Comparison of ENCODE assay signal across 19 cellular contexts in genomic region chr4:3405176-3405575, GRCh38. TPM values are rescaled to one million over a fixed set of nuclear protein-coding genes. Genes with fewer than 3 reads are reported as not detected.
DNase-seq lines count a peak whose midpoint lies in the region; ATAC-seq and TF ChIP-seq lines count a peak whose summit lies in the region.
"Had no signal": no experiment of that assay in that cellular context is flagged by ENCODE, and none has a peak within 500 bp of the region (broad histone marks: within the 10 kb centered on the region; RNA-seq: fewer than 3 reads in every experiment).

No MANE protein-coding gene starts in this region.

- H2AFZ ChIP-seq in PC-9, result no peak overlapping the region

- no peak overlapping the region for H3K27ac ChIP-seq in right atrium auricular region
- peak overlapping the region; percentile 55 for H3K27ac ChIP-seq in psoas muscle
- H3K27ac ChIP-seq in PC-9, result no peak overlapping the region
- H3K27ac ChIP-seq in transverse colon, result no peak overlapping the region
- H3K27ac ChIP-seq: C4-2B had no signal

- H3K36me3 ChIP-seq in right atrium auricular region (no peaks in the 10 kb centered on the region), psoas muscle (ENCODE audit: insufficient read depth in 1 of 2, low read depth in 1 of 2) (no peaks in the 10 kb centered on the region), PC-9 (ENCODE audit: low read depth) (no peaks in the 10 kb centered on the region), transverse colon (no peaks in the 10 kb centered on the region)
- H3K36me3 ChIP-seq: HAP-1 had no signal

- POLR2A ChIA-PET in PC-9 (lab: Charles Lee; ENCODE audit: unreplicated experiment), result no interaction called here

- H3K9me3 ChIP-seq in right atrium auricular region (no peaks in the 10 kb centered on the region), psoas muscle (no peaks in the 10 kb centered on the region), PC-9 (ENCODE audit: insufficient read depth, low read depth) (no peaks in the 10 kb centered on the region), transverse colon (no peaks in the 10 kb centered on the region)
- H3K9me3 ChIP-seq: HAP-1 had no signal

- BruUV-seq in PC-9 (replicated peaks; lab: Mats Ljungman, UMichigan), result no TSS peak

- CTCF ChIA-PET in PC-9 (lab: Charles Lee), result no interaction called here

- intact Hi-C loops in cardiac septum (cut with DNase I), result no loop called here
- intact Hi-C loops in psoas muscle (cut with DNase I), result no loop called here
- intact Hi-C loops in PC-9 (cut with micrococcal nuclease; ENCODE audit: unreplicated experiment), result no loop called here
- intact Hi-C loops in transverse colon (cut with DNase I; ENCODE audit: low total_unique reads), result no loop called here

- no peaks in the 10 kb centered on the region for H4K20me1 ChIP-seq in PC-9 (ENCODE audit: insufficient read depth)

- no peak overlapping the region for H3K4me2 ChIP-seq in PC-9

- H3K9me2 ChIP-seq in PC-9 (ENCODE audit: insufficient read depth), result no peaks in the 10 kb centered on the region

- in situ Hi-C loops in transverse colon (cut with MboI; ENCODE audit: low pct_ligation_motif_present in 1 of 4, low pct_unique_long_range_greater_than_20kb in 1 of 4, low sequenced_read_pairs in 3 of 4), result no loop called here

- no peak for ATAC-seq in left lobe of liver
- peak; percentile 52 to 68 (median 60) for ATAC-seq in psoas muscle
- no peak for ATAC-seq in HG03520 (IDR thresholded peaks at IDR 0.05; ENCODE audit: unreplicated experiment)
- ATAC-seq: Panc1 had no signal

- H3K27me3 ChIP-seq in right atrium auricular region (no peaks in the 10 kb centered on the region), psoas muscle (ENCODE audit: insufficient read depth in 3 of 3, low read length in 2 of 3) (no peaks in the 10 kb centered on the region), PC-9 (ENCODE audit: insufficient read depth, low read depth) (no peaks in the 10 kb centered on the region), transverse colon (no peaks in the 10 kb centered on the region)

- H3K4me3 ChIP-seq in right atrium auricular region, result no peak overlapping the region
- no peak overlapping the region for H3K4me3 ChIP-seq in psoas muscle
- no peak overlapping the region for H3K4me3 ChIP-seq in PC-9
- no peak overlapping the region for H3K4me3 ChIP-seq in transverse colon
- H3K4me3 ChIP-seq: HAP-1 had no signal

- no peaks in the 10 kb centered on the region for H3F3A ChIP-seq in PC-9 (ENCODE audit: insufficient read depth, low read depth)

- H3K4me1 ChIP-seq in right atrium auricular region (peaks cover 0 to 15% of the 10 kb centered on the region in 2 donors), psoas muscle (peaks cover 6% of the 10 kb centered on the region), PC-9 (replicated peaks; ENCODE audit: insufficient read depth) (no peaks in the 10 kb centered on the region), transverse colon (no peaks in the 10 kb centered on the region)
- H3K4me1 ChIP-seq: HAP-1 had no signal

- DNase-seq in cardiac septum (ENCODE audit: low spot score) (peak; percentile 71), right atrium auricular region (ENCODE audit: low spot score) (no peak), left lobe of liver (ENCODE audit: low spot score) (peak; percentile 16), psoas muscle (peak in 1 of 2 donors; percentile 39), PC-9 (no peak), NCI-H69 (lab: John Stamatoyannopoulos, UW) (no peak), transverse colon (no peak)
- DNase-seq: COR-L47, DMS53, NCI-H187 treated with DMSO at 0.1 percent for 48 hours, NCI-H2171, NCI-H446 treated with DMSO at 0.1 percent for 48 hours, NCI-H82, SHP77 had no signal

- H3K79me2 ChIP-seq in PC-9 (ENCODE audit: low read depth), result no peaks in the 10 kb centered on the region

- no peak for TF ChIP-seq POLR2A in transverse colon (IDR thresholded peaks at IDR 0.05)

- no peak for TF ChIP-seq EP300 in transverse colon (IDR thresholded peaks at IDR 0.05; ENCODE audit: low read depth)

- 35 to 64% (median 54%) methylated on average over 8 of the region's 8 CpGs for WGBS in psoas muscle, 3 donors
- WGBS in transverse colon (ENCODE audit: low coverage in 1 of 2), 2 donors, result 92% methylated on average over 8 of the region's 8 CpGs; no CpG with 5 or more reads in 1 of the 2 donors

- TF ChIP-seq CTCF in right atrium auricular region (IDR thresholded peaks at IDR 0.05) (no peak), psoas muscle (IDR thresholded peaks at IDR 0.05) (no peak), PC-9 (conservative IDR thresholded peaks at IDR 0.05) (no peak), transverse colon (IDR thresholded peaks at IDR 0.05) (no peak)

RNA-seq across cellular contexts. Expression of gene HGFAC, which starts 36.6 kb away (rescaled TPM):
- 0.38 TPM for total RNA-seq in cardiac septum
- total RNA-seq in right atrium auricular region, result not detected
- 177 TPM for total RNA-seq in left lobe of liver
- total RNA-seq in psoas muscle, result 1 to 10 TPM in 1 of 4 donors, under 1 TPM in 2, not detected in 1; 0.32 to 1.2 (median 0.46) TPM
- polyA plus RNA-seq in psoas muscle, result under 1 TPM; 0.09 to 0.63 (median 0.26) TPM
- total RNA-seq in PC-9 (2021), result 1.3 and 1.5 TPM in 2 replicates
- total RNA-seq in transverse colon, result not detected
- total RNA-seq: A172 had no signal

RNA-seq across cellular contexts. Expression of gene DOK7, which starts 57.9 kb away (rescaled TPM):
- 62.7 TPM for total RNA-seq in cardiac septum
- 10 to 100 TPM; 31.0 to 68.9 TPM for total RNA-seq in right atrium auricular region
- total RNA-seq in left lobe of liver, result 0.83 TPM
- total RNA-seq in psoas muscle, result 10 to 100 TPM in 3 of 4 donors, 1 to 10 TPM in 1; 3.4 to 48.6 (median 34.5) TPM
- 10 to 100 TPM; 11.7 to 26.3 (median 17.3) TPM for polyA plus RNA-seq in psoas muscle
- total RNA-seq in PC-9 (2021), result 7.1 and 7.6 TPM in 2 replicates
- under 1 TPM in 2 of 4 donors, not detected in 2; 0.27 to 0.95 TPM for total RNA-seq in transverse colon

Comparison
In these comparisons a context has a peak if more than half of its experiments do, and no peak if none do; other contexts are left out.
1. DNase-seq: peak in cardiac septum (single experiment) and left lobe of liver (single experiment); none in right atrium auricular region (single experiment), PC-9 (0 of 2), NCI-H69 (single experiment) and transverse colon (single experiment).
2. ATAC-seq: peak in psoas muscle (4 of 4); none in left lobe of liver (single experiment) and HG03520 (single experiment).
3. RNA of gene HGFAC, which starts 36.6 kb away (total RNA-seq): 177 TPM in left lobe of liver (single experiment); 1.3 to 1.5 TPM in PC-9, 0.32 to 1.2 TPM in psoas muscle, 0.38 TPM in cardiac septum (single experiment), not detected in right atrium auricular region and not detected in transverse colon; every median in the first group is over 10 times any median in the second.